1 cellular context compared by ENCODE assay signal in genomic region chr6:137758661-137759060, GRCh38.
TF ChIP-seq lines count a peak whose summit lies in the region.

No MANE protein-coding gene starts in this region.

TF ChIP-seq in GM12878, 131 proteins besides CTCF, POLR2A, EP300 and RAD21:
- peak; percentile 51; the same call in 1 of the 2 replicates for TF ChIP-seq NFIC (IDR thresholded peaks at IDR 0.05; ENCODE audit: low read depth, low read length)
- peak; percentile 34; the same call in 1 of the 2 replicates for TF ChIP-seq JUNB (IDR thresholded peaks at IDR 0.05)
- TF ChIP-seq RUNX3 (IDR thresholded peaks at IDR 0.05; ENCODE audit: low read length) = peak; percentile 74
- TF ChIP-seq ZZZ3 (IDR thresholded peaks at IDR 0.05; ENCODE audit: control insufficient read depth, insufficient read length, low read depth) = no peak
- no peak for TF ChIP-seq ZBTB4 (CRISPR knock-in tag; IDR thresholded peaks at IDR 0.05)
